In the genomic region with DNA sequence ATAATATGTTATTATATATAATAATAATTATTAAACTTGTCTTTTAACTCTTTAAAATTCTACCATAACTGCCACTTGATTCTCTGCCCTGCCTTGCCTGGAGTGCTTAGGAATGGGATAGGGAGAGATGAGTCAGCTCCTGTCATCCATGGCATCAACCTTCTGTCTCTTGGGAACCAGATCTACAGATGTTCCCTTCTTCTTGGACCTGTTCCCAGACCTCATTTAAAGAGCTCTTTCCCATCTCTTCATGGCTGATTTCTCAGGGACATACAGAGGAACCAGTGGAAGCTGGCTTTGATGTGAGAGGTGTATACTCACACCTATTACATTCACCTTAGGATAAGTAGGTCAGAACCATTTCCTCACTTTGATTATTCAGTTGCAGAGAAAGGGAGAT, we compare ENCODE assay signal across 13 cellular contexts.
DNase-seq lines count a peak whose midpoint lies in the region; ATAC-seq, FAIRE-seq and TF ChIP-seq lines count a peak whose summit lies in the region.
"Had no signal": no experiment of that assay in that cellular context is flagged by ENCODE, and none has a peak within 500 bp of the region (broad histone marks: within the 10 kb centered on the region; RNA-seq: fewer than 3 reads in every experiment).

No MANE protein-coding gene starts in this region.

- no peak for TF ChIP-seq POLR2A in K562 (conservative IDR thresholded peaks at IDR 0.05)

- in situ Hi-C loops in K562 (cut with MboI) = no loop called here

- no peaks in the 10 kb centered on the region for H3K9me3 ChIP-seq in K562 (replicated peaks; ENCODE audit: control insufficient read depth, insufficient read depth, low read depth, low read length)
- no peaks in the 10 kb centered on the region for H3K9me3 ChIP-seq in psoas muscle
- no peaks in the 10 kb centered on the region for H3K9me3 ChIP-seq in ascending aorta
- H3K9me3 ChIP-seq: Peyer's patch had no signal

- H3K9ac ChIP-seq in K562 (ENCODE audit: insufficient read depth in 1 of 2, low read depth in 2 of 2, low read length in 2 of 2) = no peak overlapping the region

- no peaks in the 10 kb centered on the region for H4K20me1 ChIP-seq in K562 (replicated peaks; ENCODE audit: control insufficient read depth, insufficient read depth, low read length)

- intact Hi-C loops in K562 (cut with micrococcal nuclease) = no loop called here
- intact Hi-C loops in psoas muscle (cut with DNase I) = no loop called here
- intact Hi-C loops in dorsolateral prefrontal cortex (cut with DNase I) = no loop called here
- intact Hi-C loops in ascending aorta (cut with DNase I) = no loop called here

- POLR2A ChIA-PET in K562 (lab: Yijun Ruan, JAX) = interaction anchor here (1.1 kb wide), 1 partner anchor 13 kb away, joined by 3 read pairs; no protein-coding TSS in a partner anchor

- DNase-seq in EL (peak; percentile 85), NCI-H2107 treated with DMSO at 0.1 percent for 48 hours (lab: John Stamatoyannopoulos, UW; ENCODE audit: unreplicated experiment) (peak; percentile 17), K562 (ENCODE audit: extremely low read depth in 1 of 4, low spot score in 3 of 4) (no peak), psoas muscle (no peak), dorsolateral prefrontal cortex (no peak), ascending aorta (ENCODE audit: low spot score in 2 of 2) (no peak)
- DNase-seq: activated CD4-positive, alpha-beta T cell treated with anti-CD3 and anti-CD28 coated beads for 4 hours; activated naive CD4-positive, alpha-beta T cell treated with anti-CD3 and anti-CD28 coated beads, Interleukin-2, amount 10 ng/mL, durations not matched to agents 7 days and 5 days; Kasumi-1; Peyer's patch had no signal

- TF ChIP-seq CTCF in K562 (IDR thresholded peaks at IDR 0.05 in 2 of 3, conservative IDR thresholded peaks at IDR 0.05 in 1 of 3; ENCODE audit: insufficient read depth in 2 of 3, low read depth in 1 of 3, low read length in 3 of 3) (no peak), psoas muscle (IDR thresholded peaks at IDR 0.05) (no peak), dorsolateral prefrontal cortex (IDR thresholded peaks at IDR 0.05 in 54 of 56, conservative IDR thresholded peaks at IDR 0.05 in 2 of 56; ENCODE audit: low read depth in 1 of 56, partially characterized antibody in 56 of 56) (no peak), ascending aorta (IDR thresholded peaks at IDR 0.05) (no peak)

- no peaks in the 10 kb centered on the region for H3K9me1 ChIP-seq in K562 (ENCODE audit: control insufficient read depth, insufficient read depth, low read length)

- ATAC-seq in K562 (no peak), psoas muscle (peak; percentile 67 to 86 (median 83)), HG03520 (IDR thresholded peaks at IDR 0.05; ENCODE audit: unreplicated experiment) (no peak)
- ATAC-seq: sciatic nerve had no signal

- H2AFZ ChIP-seq in K562 (ENCODE audit: low read depth, low read length) = no peak overlapping the region

- no peak overlapping the region for H3K4me2 ChIP-seq in K562 (ENCODE audit: insufficient read depth, low read length)

- no peak for FAIRE-seq in K562 (lab: Jason Lieb, UNC)

- no peak overlapping the region for H3K4me3 ChIP-seq in K562
- H3K4me3 ChIP-seq in psoas muscle = no peak overlapping the region
- no peak overlapping the region for H3K4me3 ChIP-seq in dorsolateral prefrontal cortex
- no peak overlapping the region for H3K4me3 ChIP-seq in ascending aorta
- H3K4me3 ChIP-seq: lung, Peyer's patch had no signal

- H3K27ac ChIP-seq in K562 (ENCODE audit: extremely low read depth, low read depth, low read length) (no peak overlapping the region), psoas muscle (no peak overlapping the region), dorsolateral prefrontal cortex (no peak overlapping the region), ascending aorta (no peak overlapping the region)
- H3K27ac ChIP-seq: Peyer's patch had no signal

- no peak for TF ChIP-seq EP300 in K562 (IDR thresholded peaks at IDR 0.05; ENCODE audit: low read length)

- no TSS peak for BruUV-seq in K562 (replicated peaks; lab: Mats Ljungman, UMichigan)

- CTCF ChIA-PET in K562 (lab: Yijun Ruan, JAX; ENCODE audit: low intra/inter-chr PET ratio) = no interaction called here

- peaks cover 7 to 37% of the 10 kb centered on the region in 2 experiments for H3K4me1 ChIP-seq in K562 (replicated peaks in 1 of 2; ENCODE audit: control insufficient read depth in 2 of 2, insufficient read depth in 2 of 2, low read length in 2 of 2)
- no peaks in the 10 kb centered on the region for H3K4me1 ChIP-seq in psoas muscle
- H3K4me1 ChIP-seq in ascending aorta = peaks cover 0 to under 1% of the 10 kb centered on the region in 2 donors
- H3K4me1 ChIP-seq: Peyer's patch had no signal

- H3K27me3 ChIP-seq in K562 (ENCODE audit: control insufficient read depth in 2 of 2, insufficient read depth in 2 of 2, low read length in 2 of 2) = no peaks in the 10 kb centered on the region
- no peaks in the 10 kb centered on the region for H3K27me3 ChIP-seq in psoas muscle (ENCODE audit: insufficient read depth in 3 of 3, low read length in 2 of 3)
- H3K27me3 ChIP-seq in dorsolateral prefrontal cortex = no peaks in the 10 kb centered on the region
- H3K27me3 ChIP-seq in ascending aorta = no peaks in the 10 kb centered on the region
- H3K27me3 ChIP-seq: Peyer's patch had no signal

- H3K36me3 ChIP-seq in K562 (ENCODE audit: control insufficient read depth, insufficient read depth, low read length) = peaks cover 13% of the 10 kb centered on the region
- H3K36me3 ChIP-seq in psoas muscle (ENCODE audit: insufficient read depth in 1 of 2, low read depth in 1 of 2) = peaks cover 0 to 9% of the 10 kb centered on the region in 2 donors
- H3K36me3 ChIP-seq in ascending aorta = peaks cover 0 to 12% of the 10 kb centered on the region in 2 donors
- H3K36me3 ChIP-seq: Peyer's patch had no signal

- TF ChIP-seq RAD21 in K562 (CRISPR knock-in tag; conservative IDR thresholded peaks at IDR 0.05 in 1 of 2, IDR thresholded peaks at IDR 0.05 in 1 of 2) = no peak

- no peaks in the 10 kb centered on the region for H3K79me2 ChIP-seq in K562 (ENCODE audit: control insufficient read depth, insufficient read depth, low read length)

TF ChIP-seq in K562, 482 proteins besides CTCF, POLR2A, EP300 and RAD21 (continues in another document):
- no peak for TF ChIP-seq PBX2 (CRISPR knock-in tag; IDR thresholded peaks at IDR 0.05; ENCODE audit: low read depth)
- 0 out of 2 replicates have a peak, but pooled peaks have one; percentile 13 for TF ChIP-seq PBX2 (tag; conservative IDR thresholded peaks at IDR 0.05; ENCODE audit: low read depth)
- no peak for TF ChIP-seq ZNF3 (CRISPR knock-in tag; IDR thresholded peaks at IDR 0.05)
- TF ChIP-seq ZBTB43 (CRISPR knock-in tag; IDR thresholded peaks at IDR 0.05) = no peak

Comparison
In these comparisons a context has a peak if more than half of its experiments do, and no peak if none do; other contexts are left out.
1. DNase-seq: peak in EL (single experiment) and NCI-H2107 treated with DMSO at 0.1 percent for 48 hours (single experiment); none in K562 (0 of 4), psoas muscle (0 of 2), dorsolateral prefrontal cortex (0 of 10) and ascending aorta (0 of 2).
2. ATAC-seq: peak in psoas muscle (4 of 4); none in K562 (single experiment) and HG03520 (single experiment).